ENCODE assay signal across 28 cellular contexts in genomic region chr3:129060276-129061076, GRCh38. TPM values are rescaled to one million over a fixed set of nuclear protein-coding genes. Genes with fewer than 3 reads are reported as not detected.
A peak's percentile ranks its signal among the peaks of the same experiment; 100 is the strongest.
DNase-seq lines count a peak whose midpoint lies in the region; ATAC-seq and TF ChIP-seq lines count a peak whose summit lies in the region.
"Had no signal": no experiment of that assay in that cellular context is flagged by ENCODE, and none has a peak within 500 bp of the region (broad histone marks: within the 10 kb centered on the region; RNA-seq: fewer than 3 reads in every experiment).

GP9 (plus strand) TSS chr3:129060779; CDS start chr3:129061740, 961 bp downstream.

- WGBS in endodermal cell (ENCODE audit: insufficient coverage in 1 of 2, insufficient read length in 1 of 2), 2 experiments: 92 to 93% methylated on average over 12 to 14 of the region's 14 CpGs

- H3K9me3 ChIP-seq in NT2/D1 (ENCODE audit: insufficient read depth, low read length) (no peaks in the 10 kb centered on the region), endodermal cell (ENCODE audit: control insufficient read depth, low read length) (no peaks in the 10 kb centered on the region), stomach smooth muscle (ENCODE audit: control insufficient read depth in 2 of 2, low read length in 2 of 2) (no peaks in the 10 kb centered on the region)

- no peaks in the 10 kb centered on the region for H3K36me3 ChIP-seq in NT2/D1 (ENCODE audit: insufficient read depth, insufficient read length, low read length)
- no peaks in the 10 kb centered on the region for H3K36me3 ChIP-seq in endodermal cell (ENCODE audit: control insufficient read depth, insufficient read depth, low read length)
- H3K36me3 ChIP-seq in stomach smooth muscle (ENCODE audit: control insufficient read depth in 2 of 2, insufficient read depth in 2 of 2, low read length in 2 of 2): no peaks in the 10 kb centered on the region
- H3K36me3 ChIP-seq: neural progenitor cell had no signal

- ATAC-seq in activated CD8-positive, alpha-beta T cell treated with anti-CD3 and anti-CD28 coated beads for 36 hours: peak; percentile 28
- ATAC-seq in activated CD8-positive, alpha-beta T cell treated with anti-CD3 and anti-CD28 coated beads, Interleukin-2, amount 10 ng/mL, durations not matched to agents 7 days and 5 days: no peak
- ATAC-seq: left ventricle myocardium superior had no signal

- H3K9me3 Mint-ChIP-seq in activated CD8-positive, alpha-beta T cell treated with anti-CD3 and anti-CD28 coated beads for 36 hours: no peaks in the 10 kb centered on the region
- no peaks in the 10 kb centered on the region for H3K9me3 Mint-ChIP-seq in activated CD8-positive, alpha-beta T cell treated with anti-CD3 and anti-CD28 coated beads, Interleukin-2, amount 10 ng/mL, durations not matched to agents 7 days and 5 days (ENCODE audit: insufficient read depth)
- H3K9me3 Mint-ChIP-seq in endodermal cell: no peaks in the 10 kb centered on the region
- H3K9me3 Mint-ChIP-seq: activated CD4-positive, alpha-beta T cell treated with anti-CD3 and anti-CD28 coated beads, Interleukin-2, amount 10 ng/mL, durations not matched to agents 24 days and 14 days; neural progenitor cell had no signal

- H3K27ac Mint-ChIP-seq in activated CD8-positive, alpha-beta T cell treated with anti-CD3 and anti-CD28 coated beads for 36 hours: no peak within 1 kb of the TSS
- H3K27ac Mint-ChIP-seq in activated CD8-positive, alpha-beta T cell treated with anti-CD3 and anti-CD28 coated beads, Interleukin-2, amount 10 ng/mL, durations not matched to agents 7 days and 5 days: no peak within 1 kb of the TSS
- no peak within 1 kb of the TSS for H3K27ac Mint-ChIP-seq in endodermal cell
- H3K27ac Mint-ChIP-seq: activated CD4-positive, alpha-beta T cell treated with anti-CD3 and anti-CD28 coated beads, Interleukin-2, amount 10 ng/mL, durations not matched to agents 24 days and 14 days; immature natural killer cell; neural progenitor cell had no signal

- H3K4me3 Mint-ChIP-seq in activated CD8-positive, alpha-beta T cell treated with anti-CD3 and anti-CD28 coated beads for 36 hours: no peak within 1 kb of the TSS
- H3K4me3 Mint-ChIP-seq in activated CD8-positive, alpha-beta T cell treated with anti-CD3 and anti-CD28 coated beads, Interleukin-2, amount 10 ng/mL, durations not matched to agents 7 days and 5 days: no peak within 1 kb of the TSS
- H3K4me3 Mint-ChIP-seq in endodermal cell: no peak within 1 kb of the TSS
- H3K4me3 Mint-ChIP-seq: activated CD4-positive, alpha-beta T cell treated with anti-CD3 and anti-CD28 coated beads, Interleukin-2, amount 10 ng/mL, durations not matched to agents 24 days and 14 days; immature natural killer cell; neural progenitor cell had no signal

- H3K9ac ChIP-seq in NT2/D1 (ENCODE audit: insufficient read length, low read depth) (peak within 1 kb of the TSS; percentile 9), endodermal cell (ENCODE audit: extremely low read depth, low read length, poor library complexity, severe bottlenecking) (no peak within 1 kb of the TSS), stomach smooth muscle (ENCODE audit: low read length in 2 of 2) (no peak within 1 kb of the TSS)
- H3K9ac ChIP-seq: neural progenitor cell had no signal

- CTCF ChIA-PET in activated CD8-positive, alpha-beta T cell treated with anti-CD3 and anti-CD28 coated beads for 36 hours (lab: Charles Lee): interaction anchor here (0.8 kb wide), 1 partner anchor 14 kb away, joined by 3 read pairs; no protein-coding TSS in a partner anchor
- CTCF ChIA-PET in activated CD8-positive, alpha-beta T cell treated with anti-CD3 and anti-CD28 coated beads, Interleukin-2, amount 10 ng/mL, durations not matched to agents 7 days and 5 days (lab: Charles Lee): interaction anchor here (1.2 kb wide), 1 partner anchor 34 kb away, joined by 3 read pairs; no protein-coding TSS in a partner anchor

- no peak for DNase-seq in activated CD8-positive, alpha-beta T cell treated with anti-CD3 and anti-CD28 coated beads for 36 hours
- DNase-seq in activated CD8-positive, alpha-beta T cell treated with anti-CD3 and anti-CD28 coated beads, Interleukin-2, amount 10 ng/mL, durations not matched to agents 7 days and 5 days: no peak
- no peak for DNase-seq in NT2/D1 (ENCODE audit: low read depth, low spot score)
- DNase-seq in endodermal cell: peak; percentile 65
- DNase-seq in NCI-H2227 (lab: John Stamatoyannopoulos, UW; ENCODE audit: unreplicated experiment): no peak
- DNase-seq in central memory CD4-positive, alpha-beta T cell: no peak
- no peak for DNase-seq in foreskin fibroblast
- DNase-seq: activated CD4-positive, alpha-beta T cell treated with anti-CD3 and anti-CD28 coated beads, Interleukin-2, amount 10 ng/mL, durations not matched to agents 24 days and 14 days; activated CD8-positive, alpha-beta memory T cell treated with anti-CD3 and anti-CD28 coated beads, Interleukin-2, amount 50 U/mL, for 48 hours; activated gamma-delta T cell treated with Interleukin-2 at 50 U/mL for 16 hours; amygdala; dermis blood vessel endothelial cell; DMS79; immature natural killer cell; left ventricle myocardium superior; NCI-H1092; NCI-H1930; NCI-H345; PC-9; SHP77 treated with DMSO at 0.1 percent for 48 hours; stimulated activated CD4-positive, alpha-beta T cell treated with anti-CD3 and anti-CD28 coated beads, Interleukin-2, amount 100 ng/mL, for 24 hours; stimulated activated naive CD4-positive, alpha-beta T cell had no signal

- peaks cover 2% of the 10 kb centered on the region for H3K4me1 Mint-ChIP-seq in activated CD8-positive, alpha-beta T cell treated with anti-CD3 and anti-CD28 coated beads for 36 hours (ENCODE audit: low read depth)
- peaks cover 6% of the 10 kb centered on the region for H3K4me1 Mint-ChIP-seq in activated CD8-positive, alpha-beta T cell treated with anti-CD3 and anti-CD28 coated beads, Interleukin-2, amount 10 ng/mL, durations not matched to agents 7 days and 5 days (ENCODE audit: low read depth)
- peaks cover 20% of the 10 kb centered on the region for H3K4me1 Mint-ChIP-seq in endodermal cell
- H3K4me1 Mint-ChIP-seq: activated CD4-positive, alpha-beta T cell treated with anti-CD3 and anti-CD28 coated beads, Interleukin-2, amount 10 ng/mL, durations not matched to agents 24 days and 14 days had no signal

- H3K4me3 ChIP-seq in NT2/D1 (ENCODE audit: insufficient read length, low read depth): no peak within 1 kb of the TSS
- H3K4me3 ChIP-seq in endodermal cell (ENCODE audit: low read length): no peak within 1 kb of the TSS
- no peak within 1 kb of the TSS for H3K4me3 ChIP-seq in stomach smooth muscle (ENCODE audit: low read length in 2 of 2)
- H3K4me3 ChIP-seq in foreskin fibroblast (ENCODE audit: low read depth in 1 of 2, low read length in 2 of 2): no peak within 1 kb of the TSS
- H3K4me3 ChIP-seq: neural progenitor cell, PC-9, skin epidermis had no signal

- H3K27me3 ChIP-seq in NT2/D1 (ENCODE audit: insufficient read depth, insufficient read length) (no peaks in the 10 kb centered on the region), endodermal cell (ENCODE audit: control insufficient read depth, insufficient read depth, low read length, poor library complexity, severe bottlenecking) (no peaks in the 10 kb centered on the region), stomach smooth muscle (ENCODE audit: control insufficient read depth in 1 of 2, insufficient read depth in 2 of 2, low read length in 2 of 2) (no peaks in the 10 kb centered on the region)
- H3K27me3 ChIP-seq: neural progenitor cell had no signal

- POLR2A ChIA-PET in activated CD8-positive, alpha-beta T cell treated with anti-CD3 and anti-CD28 coated beads for 36 hours (lab: Charles Lee): interaction anchor here (0.6 kb wide), 1 partner anchor 179 kb away, joined by 3 read pairs; no protein-coding TSS in a partner anchor
- POLR2A ChIA-PET in activated CD8-positive, alpha-beta T cell treated with anti-CD3 and anti-CD28 coated beads, Interleukin-2, amount 10 ng/mL, durations not matched to agents 7 days and 5 days (lab: Charles Lee): no interaction called here

- no peaks in the 10 kb centered on the region for H3K36me3 Mint-ChIP-seq in activated CD8-positive, alpha-beta T cell treated with anti-CD3 and anti-CD28 coated beads for 36 hours (ENCODE audit: low read depth)
- H3K36me3 Mint-ChIP-seq in activated CD8-positive, alpha-beta T cell treated with anti-CD3 and anti-CD28 coated beads, Interleukin-2, amount 10 ng/mL, durations not matched to agents 7 days and 5 days (ENCODE audit: low read depth): no peaks in the 10 kb centered on the region
- no peaks in the 10 kb centered on the region for H3K36me3 Mint-ChIP-seq in endodermal cell (ENCODE audit: low read depth)
- H3K36me3 Mint-ChIP-seq: immature natural killer cell, neural progenitor cell had no signal

- H3K4me1 ChIP-seq in NT2/D1 (ENCODE audit: insufficient read depth, insufficient read length): peaks cover 20% of the 10 kb centered on the region
- H3K4me1 ChIP-seq in endodermal cell (ENCODE audit: control insufficient read depth, insufficient read depth, low read length): peaks cover 3% of the 10 kb centered on the region
- peaks cover 44% of the 10 kb centered on the region for H3K4me1 ChIP-seq in stomach smooth muscle (ENCODE audit: control insufficient read depth, insufficient read depth, low read length)
- H3K4me1 ChIP-seq: neural progenitor cell had no signal

- no peaks in the 10 kb centered on the region for H3K27me3 Mint-ChIP-seq in activated CD8-positive, alpha-beta T cell treated with anti-CD3 and anti-CD28 coated beads for 36 hours
- H3K27me3 Mint-ChIP-seq in activated CD8-positive, alpha-beta T cell treated with anti-CD3 and anti-CD28 coated beads, Interleukin-2, amount 10 ng/mL, durations not matched to agents 7 days and 5 days (ENCODE audit: low read depth): peaks cover 7% of the 10 kb centered on the region
- no peaks in the 10 kb centered on the region for H3K27me3 Mint-ChIP-seq in endodermal cell (ENCODE audit: insufficient read depth)

- H3K27ac ChIP-seq in endodermal cell (ENCODE audit: low read depth, low read length) (no peak within 1 kb of the TSS), stomach smooth muscle (ENCODE audit: low read length) (peak within 1 kb of the TSS; percentile 24)
- H3K27ac ChIP-seq: neural progenitor cell, PC-9, skin epidermis had no signal

- intact Hi-C loops in activated CD8-positive, alpha-beta T cell treated with anti-CD3 and anti-CD28 coated beads for 36 hours (cut with micrococcal nuclease): no loop called here

- no peak for TF ChIP-seq CTCF in activated CD8-positive, alpha-beta T cell treated with anti-CD3 and anti-CD28 coated beads for 36 hours (IDR thresholded peaks at IDR 0.05)
- TF ChIP-seq CTCF in endodermal cell (conservative IDR thresholded peaks at IDR 0.05) (no peak), foreskin fibroblast (IDR thresholded peaks at IDR 0.05; ENCODE audit: low read depth, low read length) (no peak)

RNA-seq across cellular contexts. Expression of gene GP9, which starts in this region (rescaled TPM):
- not detected for total RNA-seq in activated CD8-positive, alpha-beta T cell treated with anti-CD3 and anti-CD28 coated beads for 36 hours
- total RNA-seq in activated CD8-positive, alpha-beta T cell treated with anti-CD3 and anti-CD28 coated beads, Interleukin-2, amount 10 ng/mL, durations not matched to agents 7 days and 5 days: not detected
- total RNA-seq in endodermal cell: not detected
- polyA plus RNA-seq in endodermal cell (2013, experiment 1 of 2): not detected
- not detected for polyA plus RNA-seq in endodermal cell (2013, experiment 2 of 2)
- total RNA-seq: activated CD4-positive, alpha-beta T cell treated with anti-CD3 and anti-CD28 coated beads, Interleukin-2, amount 10 ng/mL, durations not matched to agents 24 days and 14 days; dermis blood vessel endothelial cell; HT1080; left ventricle myocardium superior; mucosa of gallbladder; PC-9; pulmonary artery endothelial cell had no signal

Comparison
In these comparisons a context has a peak if more than half of its experiments do, and no peak if none do; other contexts are left out.
1. Peak in ATAC-seq in activated CD8-positive, alpha-beta T cell treated with anti-CD3 and anti-CD28 coated beads for 36 hours; RNA of the gene not detected or under 1 TPM.
2. Peak in DNase-seq in endodermal cell; RNA of the gene not detected or under 1 TPM.